1 cellular context compared by ENCODE assay signal in genomic region chr7:98398567-98399372, GRCh38.
TF ChIP-seq lines count a peak whose summit lies in the region.

No MANE protein-coding gene starts in this region.

TF ChIP-seq in Ishikawa, 13 proteins besides CTCF, POLR2A, EP300 and RAD21 (continued from another document):
- TF ChIP-seq REST (IDR thresholded peaks at IDR 0.05; ENCODE audit: low read depth) (no peak), EGR1 (IDR thresholded peaks at IDR 0.05) (no peak), ZBTB7A (IDR thresholded peaks at IDR 0.05; ENCODE audit: low read depth) (no peak), NFIC (IDR thresholded peaks at IDR 0.05) (no peak), TCF12 (IDR thresholded peaks at IDR 0.05; ENCODE audit: low read depth) (0 out of 2 replicates have a peak, but pooled peaks have one; percentile 12), FOXM1 (IDR thresholded peaks at IDR 0.05; ENCODE audit: borderline replicate concordance, low read depth) (no peak), TAF1 (IDR thresholded peaks at IDR 0.05; ENCODE audit: low read depth) (no peak)
